Comparison of ENCODE assay signal across 9 cellular contexts in the genomic region with DNA sequence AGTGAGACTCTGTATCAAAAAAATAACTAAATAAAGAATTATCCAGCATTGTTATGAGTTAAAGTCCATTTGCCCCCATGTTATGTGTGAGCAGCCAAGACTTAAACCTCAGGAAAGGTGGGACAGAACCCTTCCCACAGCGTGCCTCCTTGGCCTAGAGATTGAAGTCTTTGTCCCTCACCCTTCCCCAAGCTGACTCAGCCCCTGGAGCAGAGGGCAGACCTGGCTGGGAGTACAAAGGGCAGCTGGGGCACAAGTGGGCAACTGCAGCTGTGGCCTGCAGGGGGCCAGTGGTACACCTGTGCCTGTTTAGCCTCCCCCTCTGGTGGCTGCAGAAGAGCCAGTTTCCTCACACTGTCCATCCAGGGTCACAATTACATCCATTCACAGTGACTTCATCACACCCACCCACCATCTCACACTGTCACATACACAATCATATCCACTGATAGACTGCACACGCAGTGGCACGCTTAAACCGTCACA. TPM values are rescaled to one million over a fixed set of nuclear protein-coding genes. Genes with fewer than 3 reads are reported as not detected.
DNase-seq lines count a peak whose midpoint lies in the region; ATAC-seq, FAIRE-seq and TF ChIP-seq lines count a peak whose summit lies in the region.
"Had no signal": no experiment of that assay in that cellular context is flagged by ENCODE, and none has a peak within 500 bp of the region (broad histone marks: within the 10 kb centered on the region; RNA-seq: fewer than 3 reads in every experiment).

No MANE protein-coding gene starts in this region.

- H4K20me1 ChIP-seq in SU-DHL-6 (ENCODE audit: low read depth, low read length) = no peaks in the 10 kb centered on the region
- peaks cover 0 to 2% of the 10 kb centered on the region in 2 experiments for H4K20me1 ChIP-seq in H1 (replicated peaks in 1 of 2; ENCODE audit: control insufficient read depth in 1 of 2, insufficient read depth in 2 of 2, low read length in 2 of 2)

- H2BK20ac ChIP-seq in H1 (ENCODE audit: low read length) = peak overlapping the region; percentile 87; the same call in 1 of the 2 replicates

- CTCF ChIA-PET in H1 (lab: Charles Lee; ENCODE audit: partially characterized antibody) = interaction anchor here (0.7 to 5.5 kb wide), 23 partner anchors 9 to 223 kb away, joined by 3 to 66 read pairs (median 7); a partner anchor contains a TSS

- no peak overlapping the region for H2BK120ac ChIP-seq in H1 (replicated peaks; ENCODE audit: low read depth, low read length)

- peak overlapping the region; percentile 86 for H3K4ac ChIP-seq in H1 (replicated peaks; ENCODE audit: insufficient read length, low read depth, low read length)

- DNase-seq in NCI-H2081 (lab: John Stamatoyannopoulos, UW) (peak; percentile 14 to 48), NCI-H2081 treated with DMSO at 0.1 percent for 48 hours (lab: John Stamatoyannopoulos, UW) (no peak), HL-60 (ENCODE audit: low read depth in 1 of 2, low spot score in 1 of 2) (peak in 1 of 2 experiments; percentile 50), H1 (ENCODE audit: low read depth in 1 of 2, low spot score in 2 of 2) (peak in 1 of 2 experiments; percentile 66), NCI-H2107 (lab: John Stamatoyannopoulos, UW) (no peak)

- H3K27me3 ChIP-seq in HL-60 (ENCODE audit: insufficient read depth, poor library complexity, severe bottlenecking) = no peaks in the 10 kb centered on the region
- H3K27me3 ChIP-seq in SU-DHL-6 (ENCODE audit: low read length) = no peaks in the 10 kb centered on the region
- H3K27me3 ChIP-seq in H1 (replicated peaks in 1 of 4; ENCODE audit: control insufficient read depth in 3 of 4, extremely low read depth in 1 of 4, insufficient read depth in 3 of 4, low read length in 3 of 4) = peaks cover 0 to 4% (median 0%) of the 10 kb centered on the region in 4 experiments; a peak in 3 of 7 replicates
- no peaks in the 10 kb centered on the region for H3K27me3 ChIP-seq in mucosa of stomach (ENCODE audit: control insufficient read depth, insufficient read depth, low read length)

- H3K56ac ChIP-seq in H1 (replicated peaks; ENCODE audit: insufficient read length, low read depth, low read length) = peak overlapping the region; percentile 43

- H3K9me2 ChIP-seq in SU-DHL-6 (replicated peaks; ENCODE audit: insufficient read depth, low read length) = no peaks in the 10 kb centered on the region

- peak overlapping the region; percentile 66 for H3K4me3 ChIP-seq in HL-60 (replicated peaks; ENCODE audit: insufficient read depth, low read length)
- H3K4me3 ChIP-seq in SU-DHL-6 (ENCODE audit: insufficient read depth, low read length, poor library complexity, severe bottlenecking) = peak overlapping the region; percentile 75
- H3K4me3 ChIP-seq in H1 (ENCODE audit: extremely low read depth in 1 of 4, insufficient read depth in 2 of 4, low read depth in 3 of 4, low read length in 4 of 4) = peak overlapping the region; percentile 53 to 63 (median 56)
- peak overlapping the region; percentile 69 for H3K4me3 ChIP-seq in mucosa of stomach (ENCODE audit: low read length)

- H2BK15ac ChIP-seq in H1 (ENCODE audit: low read length) = peak overlapping the region; percentile 88; the same call in 1 of the 2 replicates

- peak; percentile 48 for ATAC-seq in GM21390 (IDR thresholded peaks at IDR 0.05; ENCODE audit: unreplicated experiment)

- H3K9me3 ChIP-seq in SU-DHL-6 (ENCODE audit: insufficient read depth, low read length) = no peaks in the 10 kb centered on the region
- H3K9me3 ChIP-seq in H1 (ENCODE audit: insufficient read depth in 2 of 2, low read depth in 1 of 2, low read length in 1 of 2) = no peaks in the 10 kb centered on the region
- no peaks in the 10 kb centered on the region for H3K9me3 ChIP-seq in mucosa of stomach (ENCODE audit: control insufficient read depth, low read length)

- H3K14ac ChIP-seq in H1 (ENCODE audit: insufficient read length) = no peak overlapping the region

- POLR2A ChIA-PET in H1 (lab: Charles Lee; ENCODE audit: partially characterized antibody) = interaction anchor here (0.8 to 29.3 kb wide), 15 partner anchors 1 to 174 kb away, joined by 3 to 923 read pairs (median 5); a partner anchor contains a TSS

- H2AK5ac ChIP-seq in H1 (ENCODE audit: low read depth, low read length) = peak overlapping the region; percentile 32; the same call in 1 of the 2 replicates

- peak overlapping the region; percentile 95 for H2BK5ac ChIP-seq in H1 (ENCODE audit: low read depth, low read length)

- no peak for FAIRE-seq in H1 (lab: Jason Lieb, UNC)
- FAIRE-seq: G401.6 had no signal

- no peaks in the 10 kb centered on the region for H3K36me3 ChIP-seq in SU-DHL-6 (ENCODE audit: low read length)
- no peaks in the 10 kb centered on the region for H3K36me3 ChIP-seq in H1 (ENCODE audit: control insufficient read depth in 2 of 4, insufficient read depth in 4 of 4, low read length in 3 of 4)
- no peaks in the 10 kb centered on the region for H3K36me3 ChIP-seq in mucosa of stomach (ENCODE audit: control insufficient read depth, insufficient read depth, low read length)

- no peak overlapping the region for H3K23ac ChIP-seq in H1 (ENCODE audit: insufficient read length)

- H4K5ac ChIP-seq in H1 (ENCODE audit: insufficient read length, low read depth, low read length) = peak overlapping the region; percentile 71

- H3K9ac ChIP-seq in SU-DHL-6 (ENCODE audit: low read length) (peak overlapping the region; percentile 71), H1 (replicated peaks in 1 of 4; ENCODE audit: extremely low read depth in 1 of 4, low read depth in 3 of 4, low read length in 3 of 4) (peak overlapping the region in 2 of 4 experiments; percentile 1 to 30; a peak in 2 of 7 replicates), mucosa of stomach (ENCODE audit: low read length) (peak overlapping the region; percentile 77)

- peak overlapping the region; percentile 78 for H4K91ac ChIP-seq in H1 (replicated peaks; ENCODE audit: insufficient read length, low read length)

- H3K18ac ChIP-seq in H1 (ENCODE audit: extremely low read depth, low read length) = peak overlapping the region; percentile 89

- H3K4me2 ChIP-seq in SU-DHL-6 (ENCODE audit: low read depth, low read length, poor library complexity, severe bottlenecking) (peak overlapping the region; percentile 82), H1 (ENCODE audit: insufficient read depth in 1 of 2, low read depth in 2 of 2, low read length in 2 of 2) (peak overlapping the region; percentile 89 to 97)

- peaks cover 7% of the 10 kb centered on the region; the same call in 1 of the 2 replicates for H3K79me2 ChIP-seq in SU-DHL-6 (ENCODE audit: insufficient read depth, low read length)
- H3K79me2 ChIP-seq in H1 (ENCODE audit: control insufficient read depth in 1 of 2, insufficient read depth in 2 of 2, low read length in 2 of 2) = no peaks in the 10 kb centered on the region

- peaks cover 15% of the 10 kb centered on the region for H3F3A ChIP-seq in SU-DHL-6 (ENCODE audit: insufficient read depth)

- H2BK12ac ChIP-seq in H1 (ENCODE audit: low read depth, low read length) = peak overlapping the region; percentile 91; the same call in 1 of the 2 replicates

- 9% methylated on average over 4 of the region's 4 CpGs; no CpG with 5 or more reads in 1 of the 2 experiments for WGBS in H1 (ENCODE audit: extremely low coverage in 1 of 2, insufficient coverage in 1 of 2, insufficient read length in 1 of 2, insufficient replicate concordance in 2 of 2, low coverage in 1 of 2, low lambda C conversion rate in 2 of 2, missing lambda C conversion rate in 1 of 2), 2 experiments

- peaks cover 0 to 12% (median 9%) of the 10 kb centered on the region in 4 experiments; a peak in 6 of 7 replicates for H3K4me1 ChIP-seq in H1 (replicated peaks in 1 of 4; ENCODE audit: control insufficient read depth in 3 of 4, insufficient read depth in 4 of 4, low read length in 3 of 4)
- peaks cover 44% of the 10 kb centered on the region for H3K4me1 ChIP-seq in mucosa of stomach (ENCODE audit: control insufficient read depth, insufficient read depth, low read length)

- no peak for TF ChIP-seq EP300 in H1 (IDR thresholded peaks at IDR 0.05; ENCODE audit: borderline replicate concordance in 1 of 2, low read depth in 2 of 2, low read length in 2 of 2)

- H4K8ac ChIP-seq in H1 (ENCODE audit: extremely low read depth, insufficient read depth, low read length) = peak overlapping the region; percentile 75; the same call in 1 of the 2 replicates

- TF ChIP-seq CTCF in HL-60 (IDR thresholded peaks at IDR 0.05; ENCODE audit: insufficient read depth, low read length) (peak; percentile 58), SU-DHL-6 (IDR thresholded peaks at IDR 0.05; ENCODE audit: insufficient read depth, low read length, poor library complexity, severe bottlenecking) (peak; percentile 60), H1 (IDR thresholded peaks at IDR 0.05; ENCODE audit: control extremely low read depth in 1 of 3, insufficient read depth in 1 of 3, low read depth in 1 of 3, low read length in 3 of 3) (peak in 2 of 3 experiments; percentile 89 to 96; a peak in 3 of 4 replicates)

- H2AFZ ChIP-seq in SU-DHL-6 (ENCODE audit: low read depth, low read length, severe bottlenecking) (peak overlapping the region; percentile 56), H1 (ENCODE audit: low read length) (peak overlapping the region; percentile 52)

- TF ChIP-seq RAD21 in H1 (IDR thresholded peaks at IDR 0.05 in 1 of 2, conservative IDR thresholded peaks at IDR 0.05 in 1 of 2; ENCODE audit: low read depth in 2 of 2, low read length in 2 of 2) = peak; percentile 25 to 41; a peak in 3 of 4 replicates

- peaks cover 7% of the 10 kb centered on the region for H3K23me2 ChIP-seq in H1 (ENCODE audit: low read depth, low read length)

- H3K27ac ChIP-seq in HL-60 (replicated peaks) = peak overlapping the region; percentile 78
- H3K27ac ChIP-seq in SU-DHL-6 (ENCODE audit: low read depth, low read length) = peak overlapping the region; percentile 71
- no peak overlapping the region for H3K27ac ChIP-seq in H1 (ENCODE audit: low read depth, low read length)

- no peak for TF ChIP-seq POLR2A in H1 (IDR thresholded peaks at IDR 0.05; ENCODE audit: control extremely low read depth in 1 of 2, low read depth in 2 of 2, low read length in 2 of 2)

- peaks cover 7% of the 10 kb centered on the region for H3K79me1 ChIP-seq in H1 (ENCODE audit: low read depth, low read length)

RNA-seq across cellular contexts. Expression of a gene that starts 0.9 kb away (rescaled TPM):
- total RNA-seq in H1 (2021; fragmentation: NEBNext Ultra II Directional; extraction: Animal tissue kit (Norgen Biotek cat#: 25700)) = 45.5 and 48.3 TPM in 2 replicates
- 113 and 189 TPM in 2 replicates for polyA plus RNA-seq in H1 (2011; rRNA removed)
- polyA plus RNA-seq in H1 (2011; cell fraction: cytosol; rRNA removed) = 84.0 TPM
- 135 TPM for polyA plus RNA-seq in H1 (2011; cell fraction: nucleus; rRNA removed)
- 34.5 to 75.6 TPM (median 65.5 TPM) in 4 replicates for polyA plus RNA-seq in H1 (2012, experiment 1 of 2)
- polyA plus RNA-seq in H1 (2012, experiment 2 of 2) = 75.0 TPM
- polyA plus RNA-seq in H1 (2013, experiment 1 of 2) = 33.1 TPM
- polyA plus RNA-seq in H1 (2013, experiment 2 of 2) = 31.7 TPM
- polyA minus RNA-seq in H1 (2011; rRNA and poly(A)+ RNA removed) = 58.7 and 82.2 TPM in 2 replicates
- 40.8 TPM for polyA minus RNA-seq in H1 (2011; cell fraction: cytosol; rRNA and poly(A)+ RNA removed)
- 47.3 TPM for polyA minus RNA-seq in H1 (2011; cell fraction: nucleus; rRNA and poly(A)+ RNA removed)

RNA-seq across cellular contexts. Expression of a gene that starts 7.5 kb away (rescaled TPM):
- total RNA-seq in H1 (2021; fragmentation: NEBNext Ultra II Directional; extraction: Animal tissue kit (Norgen Biotek cat#: 25700)) = 1.8 and 4.6 TPM in 2 replicates
- 9.8 and 12.4 TPM in 2 replicates for polyA plus RNA-seq in H1 (2011; rRNA removed)
- 8.7 TPM for polyA plus RNA-seq in H1 (2011; cell fraction: cytosol; rRNA removed)
- 6.5 TPM for polyA plus RNA-seq in H1 (2011; cell fraction: nucleus; rRNA removed)
- 2.7 to 5.2 TPM (median 4.4 TPM) in 4 replicates for polyA plus RNA-seq in H1 (2012, experiment 1 of 2)
- 6.5 TPM for polyA plus RNA-seq in H1 (2012, experiment 2 of 2)
- 5.2 TPM for polyA plus RNA-seq in H1 (2013, experiment 1 of 2)
- polyA plus RNA-seq in H1 (2013, experiment 2 of 2) = 5.6 TPM
- 1.7 and 1.9 TPM in 2 replicates for polyA minus RNA-seq in H1 (2011; rRNA and poly(A)+ RNA removed)
- polyA minus RNA-seq in H1 (2011; cell fraction: cytosol; rRNA and poly(A)+ RNA removed) = not detected
- polyA minus RNA-seq in H1 (2011; cell fraction: nucleus; rRNA and poly(A)+ RNA removed) = 1.6 TPM

RNA-seq across cellular contexts. Expression of a gene that starts 8.5 kb away (rescaled TPM):
- total RNA-seq in H1 (2021; fragmentation: NEBNext Ultra II Directional; extraction: Animal tissue kit (Norgen Biotek cat#: 25700)) = 5.8 and 6.1 TPM in 2 replicates
- polyA plus RNA-seq in H1 (2011; rRNA removed) = 18.0 and 20.0 TPM in 2 replicates
- polyA plus RNA-seq in H1 (2011; cell fraction: cytosol; rRNA removed) = 19.8 TPM
- polyA plus RNA-seq in H1 (2011; cell fraction: nucleus; rRNA removed) = 29.6 TPM
- polyA plus RNA-seq in H1 (2012, experiment 1 of 2) = 6.0 to 11.2 TPM (median 9.3 TPM) in 4 replicates
- 8.3 TPM for polyA plus RNA-seq in H1 (2012, experiment 2 of 2)
- 4.5 TPM for polyA plus RNA-seq in H1 (2013, experiment 1 of 2)
- polyA plus RNA-seq in H1 (2013, experiment 2 of 2) = 4.5 TPM
- polyA minus RNA-seq in H1 (2011; rRNA and poly(A)+ RNA removed) = 11.7 and 13.7 TPM in 2 replicates
- polyA minus RNA-seq in H1 (2011; cell fraction: cytosol; rRNA and poly(A)+ RNA removed) = 9.2 TPM
- polyA minus RNA-seq in H1 (2011; cell fraction: nucleus; rRNA and poly(A)+ RNA removed) = 12.2 TPM

RNA-seq across cellular contexts. Expression of a gene that starts 13.3 kb away (rescaled TPM):
- total RNA-seq in H1 (2021; fragmentation: NEBNext Ultra II Directional; extraction: Animal tissue kit (Norgen Biotek cat#: 25700)) = 1,467 and 1,476 TPM in 2 replicates
- 2,660 and 3,062 TPM in 2 replicates for polyA plus RNA-seq in H1 (2011; rRNA removed)
- polyA plus RNA-seq in H1 (2011; cell fraction: cytosol; rRNA removed) = 3,021 TPM
- 1,988 TPM for polyA plus RNA-seq in H1 (2011; cell fraction: nucleus; rRNA removed)
- 2,347 to 2,838 TPM (median 2,522 TPM) in 4 replicates for polyA plus RNA-seq in H1 (2012, experiment 1 of 2)
- 3,643 TPM for polyA plus RNA-seq in H1 (2012, experiment 2 of 2)
- 2,053 TPM for polyA plus RNA-seq in H1 (2013, experiment 1 of 2)
- 1,963 TPM for polyA plus RNA-seq in H1 (2013, experiment 2 of 2)
- 1,098 and 1,191 TPM in 2 replicates for polyA minus RNA-seq in H1 (2011; rRNA and poly(A)+ RNA removed)
- 1,141 TPM for polyA minus RNA-seq in H1 (2011; cell fraction: cytosol; rRNA and poly(A)+ RNA removed)
- 716 TPM for polyA minus RNA-seq in H1 (2011; cell fraction: nucleus; rRNA and poly(A)+ RNA removed)

RNA-seq across cellular contexts. Expression of a gene that starts 15.1 kb away (rescaled TPM):
- total RNA-seq in H1 (2021; fragmentation: NEBNext Ultra II Directional; extraction: Animal tissue kit (Norgen Biotek cat#: 25700)) = 16.4 and 19.6 TPM in 2 replicates
- polyA plus RNA-seq in H1 (2011; rRNA removed) = 34.1 and 51.2 TPM in 2 replicates
- 41.2 TPM for polyA plus RNA-seq in H1 (2011; cell fraction: cytosol; rRNA removed)
- 89.0 TPM for polyA plus RNA-seq in H1 (2011; cell fraction: nucleus; rRNA removed)
- 15.1 to 28.4 TPM (median 24.5 TPM) in 4 replicates for polyA plus RNA-seq in H1 (2012, experiment 1 of 2)
- 20.6 TPM for polyA plus RNA-seq in H1 (2012, experiment 2 of 2)
- 12.3 TPM for polyA plus RNA-seq in H1 (2013, experiment 1 of 2)
- 12.9 TPM for polyA plus RNA-seq in H1 (2013, experiment 2 of 2)
- polyA minus RNA-seq in H1 (2011; rRNA and poly(A)+ RNA removed) = 12.4 and 14.2 TPM in 2 replicates
- polyA minus RNA-seq in H1 (2011; cell fraction: cytosol; rRNA and poly(A)+ RNA removed) = 13.5 TPM
- 15.1 TPM for polyA minus RNA-seq in H1 (2011; cell fraction: nucleus; rRNA and poly(A)+ RNA removed)

Comparison
In these comparisons a context has a peak if more than half of its experiments do, and no peak if none do; other contexts are left out.
1. DNase-seq: peak in NCI-H2081 (2 of 2); none in NCI-H2081 treated with DMSO at 0.1 percent for 48 hours (single experiment) and NCI-H2107 (single experiment).
2. Peak in every context shown above with its lines, with median percentiles within 50 percentile points of each other: H3K4me3 ChIP-seq and CTCF ChIP-seq.